In the genomic region with DNA sequence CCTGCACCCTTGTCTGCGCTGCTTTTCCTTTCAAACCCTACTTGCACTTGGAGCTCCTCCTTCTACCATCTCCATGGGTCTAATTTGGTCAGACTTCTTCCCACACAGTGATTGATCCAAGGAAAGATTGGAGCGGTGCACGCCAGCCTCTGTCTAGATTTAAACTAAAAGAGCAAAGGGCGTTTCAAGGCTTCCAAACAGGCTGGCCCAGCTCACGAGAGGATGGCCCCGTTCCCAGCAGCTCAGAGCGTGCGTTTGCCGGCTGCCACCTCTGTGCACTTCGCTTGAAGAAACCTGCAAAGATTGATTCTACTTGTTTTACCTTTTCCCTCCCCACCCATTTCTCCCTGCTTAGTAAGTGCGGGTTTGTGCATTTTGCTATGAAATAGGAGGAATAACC, we compare ENCODE assay signal across 34 cellular contexts.
"Had no signal": no experiment of that assay in that cellular context is flagged by ENCODE, and none has a peak within 500 bp of the region (broad histone marks: within the 10 kb centered on the region; RNA-seq: fewer than 3 reads in every experiment).

No MANE protein-coding gene starts in this region.

- H3K9me3 ChIP-seq: adrenal gland, body of pancreas, breast epithelium had no signal

- H3K4me1 ChIP-seq: adrenal gland, breast epithelium had no signal

- H3K27ac Mint-ChIP-seq: activated B cell treated with CpG ODN at 0.5 μM for 24 hours; activated CD4-positive, alpha-beta memory T cell treated with anti-CD3 and anti-CD28 coated beads for 36 hours; activated CD4-positive, alpha-beta T cell treated with anti-CD3 and anti-CD28 coated beads, Interleukin-2, amount 10 ng/mL, durations not matched to agents 24 days and 14 days; activated CD8-positive, alpha-beta T cell treated with anti-CD3 and anti-CD28 coated beads for 36 hours; activated naive CD4-positive, alpha-beta T cell treated with anti-CD3 and anti-CD28 coated beads for 36 hours; activated naive CD4-positive, alpha-beta T cell treated with anti-CD3 and anti-CD28 coated beads, Interleukin-2, amount 50 U/mL, for 72 hours; activated naive CD8-positive, alpha-beta T cell treated with anti-CD3 and anti-CD28 coated beads for 36 hours; activated T-cell treated with anti-CD3 and anti-CD28 coated beads, Interleukin-2, amount 50 U/mL, for 72 hours; activated T-helper 1 cell treated with anti-CD3 and anti-CD28 coated beads, Interleukin-12 subunit alpha, Interleukin-12 subunit beta, Interleukin-2, Interleukin-4 antibody, amounts not matched to agents 30 ng/mL and 10 ng/mL and 1 ng/mL, durations not matched to agents 14 hours and 24 hours and 36 hours; activated T-helper 17 cell treated with anti-CD3 and anti-CD28 coated beads, Interleukin-2, amount 50 U/mL, for 72 hours; T-helper 1 cell treated with Interleukin-12 subunit alpha and Interleukin-12 subunit beta and Interleukin-4 antibody, amounts not matched to agents 30 μg/mL and 1 μg/mL, for 36 hours had no signal

- H3K36me3 Mint-ChIP-seq: activated CD4-positive, alpha-beta memory T cell treated with anti-CD3 and anti-CD28 coated beads for 36 hours; activated naive CD8-positive, alpha-beta T cell treated with anti-CD3 and anti-CD28 coated beads for 36 hours had no signal

- H3K27me3 ChIP-seq: adrenal gland, body of pancreas, brain microvascular endothelial cell, breast epithelium had no signal

- H3K4me3 ChIP-seq: adrenal gland, body of pancreas, breast epithelium had no signal

- H3K4me1 Mint-ChIP-seq: activated B cell treated with CpG ODN at 0.5 μM for 24 hours; activated T-helper 17 cell treated with anti-CD3 and anti-CD28 coated beads, Interleukin-2, amount 50 U/mL, for 72 hours had no signal

- H3K36me3 ChIP-seq: adrenal gland, brain microvascular endothelial cell, breast epithelium had no signal

- H3K27ac ChIP-seq: adrenal gland, body of pancreas, brain microvascular endothelial cell, breast epithelium, VCaP had no signal

- H3K27me3 Mint-ChIP-seq: activated CD8-positive, alpha-beta T cell treated with anti-CD3 and anti-CD28 coated beads for 36 hours had no signal

- ATAC-seq: activated CD8-positive, alpha-beta T cell treated with anti-CD3 and anti-CD28 coated beads for 36 hours; activated naive CD4-positive, alpha-beta T cell treated with anti-CD3 and anti-CD28 coated beads, Interleukin-2, amount 50 U/mL, for 72 hours; activated T-cell treated with anti-CD3 and anti-CD28 coated beads, Interleukin-2, amount 50 U/mL, for 4 hours; activated T-cell treated with anti-CD3 and anti-CD28 coated beads, Interleukin-2, amount 50 U/mL, for 72 hours; activated T-helper 17 cell treated with anti-CD3 and anti-CD28 coated beads, Interleukin-2, amount 50 U/mL, for 72 hours; body of pancreas had no signal

- H3K4me3 Mint-ChIP-seq: activated B cell treated with CpG ODN at 0.5 μM for 24 hours; activated CD4-positive, alpha-beta memory T cell treated with anti-CD3 and anti-CD28 coated beads for 36 hours; activated CD4-positive, alpha-beta T cell treated with anti-CD3 and anti-CD28 coated beads, Interleukin-2, amount 10 ng/mL, durations not matched to agents 24 days and 14 days; activated CD8-positive, alpha-beta T cell treated with anti-CD3 and anti-CD28 coated beads for 36 hours; activated naive CD4-positive, alpha-beta T cell treated with anti-CD3 and anti-CD28 coated beads for 36 hours; activated naive CD8-positive, alpha-beta T cell treated with anti-CD3 and anti-CD28 coated beads for 36 hours; activated T-cell treated with anti-CD3 and anti-CD28 coated beads, Interleukin-2, amount 50 U/mL, for 4 hours; activated T-cell treated with anti-CD3 and anti-CD28 coated beads, Interleukin-2, amount 50 U/mL, for 72 hours; activated T-helper 1 cell treated with anti-CD3 and anti-CD28 coated beads, Interleukin-12 subunit alpha, Interleukin-12 subunit beta, Interleukin-2, Interleukin-4 antibody, amounts not matched to agents 30 ng/mL and 10 ng/mL and 1 ng/mL, durations not matched to agents 14 hours and 24 hours and 36 hours; activated T-helper 17 cell treated with anti-CD3 and anti-CD28 coated beads, Interleukin-2, amount 50 U/mL, for 72 hours; T-helper 1 cell treated with Interleukin-12 subunit alpha and Interleukin-12 subunit beta and Interleukin-4 antibody, amounts not matched to agents 30 μg/mL and 1 μg/mL, for 36 hours had no signal

- DNase-seq: activated B cell treated with CpG ODN at 0.5 μM for 24 hours; activated CD4-positive, alpha-beta memory T cell treated with anti-CD3 and anti-CD28 coated beads for 36 hours; activated CD4-positive, alpha-beta T cell treated with anti-CD3 and anti-CD28 coated beads for 4 hours; activated CD4-positive, alpha-beta T cell treated with anti-CD3 and anti-CD28 coated beads, Interleukin-2, amount 10 ng/mL, durations not matched to agents 24 days and 14 days; activated CD4-positive, alpha-beta T cell treated with anti-CD3 and anti-CD28 coated beads, Interleukin-2, amount 50 U/mL, for 1 hour; activated CD4-positive, alpha-beta T cell treated with anti-CD3 and anti-CD28 coated beads, Interleukin-2, amount 50 U/mL, for 4 hours; activated CD4-positive, CD25-positive, alpha-beta regulatory T cell treated with anti-CD3 and anti-CD28 coated beads, Interleukin-2, amount 50 U/mL, for 72 hours; activated CD8-positive, alpha-beta memory T cell treated with anti-CD3 and anti-CD28 coated beads, Interleukin-2, amount 50 U/mL, for 4 hours; activated CD8-positive, alpha-beta T cell treated with anti-CD3 and anti-CD28 coated beads for 36 hours; activated effector memory CD4-positive, alpha-beta T cell treated with anti-CD3 and anti-CD28 coated beads, Interleukin-2, amount 50 U/mL, for 16 hours; activated gamma-delta T cell treated with Interleukin-2 at 50 U/mL for 16 hours; activated naive CD4-positive, alpha-beta T cell; activated naive CD4-positive, alpha-beta T cell treated with anti-CD3 and anti-CD28 coated beads for 36 hours; activated naive CD4-positive, alpha-beta T cell treated with anti-CD3 and anti-CD28 coated beads, Interleukin-2, amount 50 U/mL, for 16 hours; activated naive CD8-positive, alpha-beta T cell treated with anti-CD3 and anti-CD28 coated beads for 36 hours; activated T-cell treated with anti-CD3 and anti-CD28 coated beads for 4 hours; activated T-cell treated with anti-CD3 and anti-CD28 coated beads, Interleukin-2, amount 50 U/mL, for 1 hour; activated T-cell treated with anti-CD3 and anti-CD28 coated beads, Interleukin-2, amount 50 U/mL, for 4 hours; activated T-cell treated with anti-CD3 and anti-CD28 coated beads, Interleukin-2, amount 50 U/mL, for 72 hours; adrenal gland; amniotic stem cell; aorta; body of pancreas; brain microvascular endothelial cell; central memory CD4-positive, alpha-beta T cell; SW 1271; T-helper 1 cell; T1000 had no signal
